In genomic region chr14:80996049-80996901, GRCh38 we compare ENCODE assay signal across 8 cellular contexts. TPM values are rescaled to one million over a fixed set of nuclear protein-coding genes. Genes with fewer than 3 reads are reported as not detected.
DNase-seq lines count a peak whose midpoint lies in the region; ATAC-seq and TF ChIP-seq lines count a peak whose summit lies in the region.

No MANE protein-coding gene starts in this region.

- no peak overlapping the region for H3K9ac ChIP-seq in parathyroid adenoma

- CTCF ChIA-PET in activated CD4-positive, alpha-beta memory T cell treated with anti-CD3 and anti-CD28 coated beads for 36 hours (lab: Charles Lee): interaction anchor here (0.6 to 3.3 kb wide), 26 partner anchors 9 to 477 kb away, joined by 3 to 68 read pairs (median 4); partner anchors contain the start of genes CEP128 and TSHR

- TF ChIP-seq EP300 in gastroesophageal sphincter (IDR thresholded peaks at IDR 0.05): no peak

- H3K36me3 Mint-ChIP-seq in activated CD4-positive, alpha-beta memory T cell treated with anti-CD3 and anti-CD28 coated beads for 36 hours: no peaks in the 10 kb centered on the region

- H3K27me3 Mint-ChIP-seq in activated CD4-positive, alpha-beta memory T cell treated with anti-CD3 and anti-CD28 coated beads for 36 hours: peaks cover 15% of the 10 kb centered on the region

- intact Hi-C loops in activated CD4-positive, alpha-beta memory T cell treated with anti-CD3 and anti-CD28 coated beads for 36 hours (cut with micrococcal nuclease): loop anchor here (1.0 to 5.0 kb wide), 5 partner anchors 66 to 468 kb away; no protein-coding TSS in a partner anchor

- TF ChIP-seq POLR2A in gastroesophageal sphincter (IDR thresholded peaks at IDR 0.05): no peak

- H3K27me3 ChIP-seq in gastroesophageal sphincter (peaks cover 14% of the 10 kb centered on the region), parathyroid adenoma (ENCODE audit: control insufficient read depth, insufficient read depth, low read length) (no peaks in the 10 kb centered on the region)

- H3K27ac ChIP-seq in gastroesophageal sphincter (no peak overlapping the region), parathyroid adenoma (no peak overlapping the region)

- no peak overlapping the region for H3K4me3 ChIP-seq in gastroesophageal sphincter
- no peak overlapping the region for H3K4me3 ChIP-seq in parathyroid adenoma (ENCODE audit: low read depth, low read length)

- H3K9me3 Mint-ChIP-seq in activated CD4-positive, alpha-beta memory T cell treated with anti-CD3 and anti-CD28 coated beads for 36 hours: no peaks in the 10 kb centered on the region

- H3K36me3 ChIP-seq in gastroesophageal sphincter: no peaks in the 10 kb centered on the region
- H3K36me3 ChIP-seq in parathyroid adenoma (ENCODE audit: control insufficient read depth, insufficient read depth, low read length): no peaks in the 10 kb centered on the region

- H3K79me2 ChIP-seq in parathyroid adenoma: no peaks in the 10 kb centered on the region

- POLR2A ChIA-PET in activated CD4-positive, alpha-beta memory T cell treated with anti-CD3 and anti-CD28 coated beads for 36 hours (lab: Charles Lee): interaction anchor here (1.5 kb wide), 1 partner anchor 168 kb away, joined by 3 read pairs; no protein-coding TSS in a partner anchor

- ATAC-seq in GM18868 (IDR thresholded peaks at IDR 0.05; ENCODE audit: unreplicated experiment): peak; percentile 95
- peak; percentile 75 for ATAC-seq in HG03342 (IDR thresholded peaks at IDR 0.05; ENCODE audit: unreplicated experiment)
- peak; percentile 95 for ATAC-seq in gastroesophageal sphincter

- H3K4me3 Mint-ChIP-seq in activated CD4-positive, alpha-beta memory T cell treated with anti-CD3 and anti-CD28 coated beads for 36 hours: no peak overlapping the region

- WGBS in gastroesophageal sphincter (ENCODE audit: low coverage in 1 of 2), 2 donors: 33 to 39% methylated on average over 12 to 13 of the region's 13 CpGs

- TF ChIP-seq CTCF in gastroesophageal sphincter (IDR thresholded peaks at IDR 0.05) (peak; percentile 56 to 84 (median 73)), parathyroid adenoma (IDR thresholded peaks at IDR 0.05) (peak; percentile 63)

- H3K4me2 ChIP-seq in parathyroid adenoma (ENCODE audit: low read length): no peak overlapping the region

- peaks cover 0 to 8% (median 0%) of the 10 kb centered on the region in 3 donors for H3K4me1 ChIP-seq in gastroesophageal sphincter
- no peaks in the 10 kb centered on the region for H3K4me1 ChIP-seq in parathyroid adenoma

- DNase-seq in COLO829 (ENCODE audit: low spot score): peak; percentile 62
- DNase-seq in NCI-H460 (ENCODE audit: extremely low read depth, low read depth): peak; percentile 71
- DNase-seq in activated CD4-positive, alpha-beta memory T cell treated with anti-CD3 and anti-CD28 coated beads for 36 hours: peak; percentile 20
- no peak for DNase-seq in NCI-H1048 (lab: John Stamatoyannopoulos, UW)

- H3K4me1 Mint-ChIP-seq in activated CD4-positive, alpha-beta memory T cell treated with anti-CD3 and anti-CD28 coated beads for 36 hours (ENCODE audit: low read depth): peaks cover 7% of the 10 kb centered on the region

- H3K9me3 ChIP-seq in gastroesophageal sphincter (no peaks in the 10 kb centered on the region), parathyroid adenoma (ENCODE audit: control insufficient read depth, low read length) (no peaks in the 10 kb centered on the region)

- H3K27ac Mint-ChIP-seq in activated CD4-positive, alpha-beta memory T cell treated with anti-CD3 and anti-CD28 coated beads for 36 hours: no peak overlapping the region

- H2AFZ ChIP-seq in parathyroid adenoma: no peak overlapping the region

RNA-seq across cellular contexts. Expression of gene TSHR, which starts 40.9 kb away (rescaled TPM):
- 0.06 TPM in 1 of 2 replicates, not detected in the other for total RNA-seq in NCI-H460 (2014; rRNA removed; shearing (Covaris generic))
- polyA plus RNA-seq in NCI-H460 (2014; cell fraction: nucleus; rRNA removed): not detected in 2 replicates
- not detected for total RNA-seq in activated CD4-positive, alpha-beta memory T cell treated with anti-CD3 and anti-CD28 coated beads for 36 hours
- total RNA-seq in gastroesophageal sphincter: under 1 TPM in 1 of 4 donors, not detected in 3; 0.08 TPM

RNA-seq across cellular contexts. Expression of gene CEP128, which starts 54.7 kb away (rescaled TPM):
- 2.8 and 4.4 TPM in 2 replicates for total RNA-seq in NCI-H460 (2014; rRNA removed; shearing (Covaris generic))
- polyA plus RNA-seq in NCI-H460 (2014; cell fraction: nucleus; rRNA removed): 2.2 and 10.5 TPM in 2 replicates
- 10 to 100 TPM; 19.4 to 22.8 TPM for total RNA-seq in activated CD4-positive, alpha-beta memory T cell treated with anti-CD3 and anti-CD28 coated beads for 36 hours
- 10 to 100 TPM in 1 of 4 donors, 1 to 10 TPM in 3; 3.8 to 12.0 (median 6.0) TPM for total RNA-seq in gastroesophageal sphincter
